In the genomic region with DNA sequence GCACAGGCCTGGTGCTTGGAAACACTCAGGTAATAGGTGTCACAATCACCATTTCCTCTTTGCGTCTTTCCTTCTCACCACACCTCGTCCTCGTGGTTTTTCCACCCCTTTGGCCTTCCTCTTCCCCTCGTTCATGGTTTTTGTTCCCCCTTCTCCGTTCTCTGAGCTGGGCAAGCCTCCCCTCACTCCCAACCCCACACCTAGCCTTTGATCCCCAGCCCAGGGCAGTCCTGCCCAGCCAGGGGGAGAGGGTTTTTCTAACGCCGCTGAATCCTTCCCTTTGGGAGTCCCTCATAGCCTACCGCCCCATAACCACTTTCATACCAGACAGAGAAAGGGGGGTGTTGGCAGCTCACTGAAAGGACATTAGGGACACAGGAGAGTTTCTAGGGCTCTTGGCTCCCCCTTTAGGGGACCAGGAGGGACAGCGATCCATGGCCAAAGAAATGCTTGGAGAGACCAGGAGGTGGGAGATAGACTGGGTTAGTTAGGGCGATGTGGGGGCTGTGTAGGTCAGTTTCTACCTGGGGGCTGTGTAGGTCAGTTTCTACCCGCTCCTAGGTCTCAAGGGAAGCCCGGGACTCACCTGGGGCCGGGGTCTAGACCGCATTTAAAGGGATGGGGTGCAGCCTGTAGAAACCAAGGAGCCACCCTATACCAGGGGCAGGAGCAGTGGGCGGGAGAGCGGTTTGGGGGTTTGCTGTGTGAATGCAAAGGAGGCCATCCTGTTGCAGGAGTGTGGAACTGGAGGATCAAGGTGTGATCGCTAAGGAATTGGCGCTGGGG, we compare ENCODE assay signal across 1 cellular context.
TF ChIP-seq lines count a peak whose summit lies in the region.

No MANE protein-coding gene starts in this region.

TF ChIP-seq in GM23338, 12 proteins besides CTCF, POLR2A, EP300 and RAD21 (continued from another document):
- no peak for TF ChIP-seq REST (IDR thresholded peaks at IDR 0.05; ENCODE audit: unreplicated experiment)
- no peak; the same call in 1 of the 2 replicates for TF ChIP-seq POLR2AphosphoS5 (IDR thresholded peaks at IDR 0.05; ENCODE audit: low read depth)
- TF ChIP-seq EZH2 (IDR thresholded peaks at IDR 0.05; ENCODE audit: low read depth, unreplicated experiment), result no peak
